In genomic region chr1:52142220-52143153, GRCh38 we compare ENCODE assay signal across 1 cellular context.
TF ChIP-seq lines count a peak whose summit lies in the region.

No MANE protein-coding gene starts in this region.

TF ChIP-seq in HepG2, 621 proteins besides CTCF, POLR2A, EP300 and RAD21 (continued from another document and continues in another):
- TF ChIP-seq KIAA2018 (CRISPR knock-in tag; IDR thresholded peaks at IDR 0.05; ENCODE audit: borderline replicate concordance): no peak
- TF ChIP-seq ZNF777 (CRISPR knock-in tag; IDR thresholded peaks at IDR 0.05): peak; percentile 92
- TF ChIP-seq ZSCAN29 (CRISPR knock-in tag; conservative IDR thresholded peaks at IDR 0.05): no peak
- no peak for TF ChIP-seq SYNCRIP (IDR thresholded peaks at IDR 0.05; ENCODE audit: insufficient read depth, low read depth, low read length)
- TF ChIP-seq ZSCAN22 (CRISPR knock-in tag; IDR thresholded peaks at IDR 0.05): no peak
- TF ChIP-seq HMG20A (CRISPR knock-in tag; IDR thresholded peaks at IDR 0.05; ENCODE audit: borderline replicate concordance): no peak
- TF ChIP-seq STAG1 (CRISPR knock-in tag; IDR thresholded peaks at IDR 0.05): no peak
- no peak for TF ChIP-seq RNF2 (conservative IDR thresholded peaks at IDR 0.05; ENCODE audit: low read depth)
- TF ChIP-seq AGO1 (IDR thresholded peaks at IDR 0.05; ENCODE audit: low read depth, low read length, poor library complexity, severe bottlenecking): no peak
- no peak for TF ChIP-seq THYN1 (CRISPR knock-in tag; IDR thresholded peaks at IDR 0.05; ENCODE audit: borderline replicate concordance, low read depth)
- no peak for TF ChIP-seq FOXK2 (IDR thresholded peaks at IDR 0.05)
- 0 out of 2 replicates have a peak, but pooled peaks have one; percentile 6 for TF ChIP-seq CEBPG (CRISPR knock-in tag; IDR thresholded peaks at IDR 0.05)
- no peak for TF ChIP-seq MYPOP (CRISPR knock-in tag; IDR thresholded peaks at IDR 0.05)
- TF ChIP-seq ZNF564 (CRISPR knock-in tag; IDR thresholded peaks at IDR 0.05): no peak
- no peak for TF ChIP-seq MED1 (CRISPR knock-in tag; IDR thresholded peaks at IDR 0.05)
- no peak for TF ChIP-seq SP4 (CRISPR knock-in tag; IDR thresholded peaks at IDR 0.05)
- TF ChIP-seq RAD51 (IDR thresholded peaks at IDR 0.05; ENCODE audit: borderline replicate concordance): no peak
- no peak for TF ChIP-seq GABPA (IDR thresholded peaks at IDR 0.05; ENCODE audit: low read depth, low read length)
- no peak for TF ChIP-seq GABPA (CRISPR knock-in tag; IDR thresholded peaks at IDR 0.05; ENCODE audit: low read depth)
- no peak for TF ChIP-seq ZFYVE20 (CRISPR knock-in tag; IDR thresholded peaks at IDR 0.05; ENCODE audit: borderline replicate concordance, low read depth)
- no peak for TF ChIP-seq THAP11 (CRISPR knock-in tag; IDR thresholded peaks at IDR 0.05)
- TF ChIP-seq, protein P1, sequence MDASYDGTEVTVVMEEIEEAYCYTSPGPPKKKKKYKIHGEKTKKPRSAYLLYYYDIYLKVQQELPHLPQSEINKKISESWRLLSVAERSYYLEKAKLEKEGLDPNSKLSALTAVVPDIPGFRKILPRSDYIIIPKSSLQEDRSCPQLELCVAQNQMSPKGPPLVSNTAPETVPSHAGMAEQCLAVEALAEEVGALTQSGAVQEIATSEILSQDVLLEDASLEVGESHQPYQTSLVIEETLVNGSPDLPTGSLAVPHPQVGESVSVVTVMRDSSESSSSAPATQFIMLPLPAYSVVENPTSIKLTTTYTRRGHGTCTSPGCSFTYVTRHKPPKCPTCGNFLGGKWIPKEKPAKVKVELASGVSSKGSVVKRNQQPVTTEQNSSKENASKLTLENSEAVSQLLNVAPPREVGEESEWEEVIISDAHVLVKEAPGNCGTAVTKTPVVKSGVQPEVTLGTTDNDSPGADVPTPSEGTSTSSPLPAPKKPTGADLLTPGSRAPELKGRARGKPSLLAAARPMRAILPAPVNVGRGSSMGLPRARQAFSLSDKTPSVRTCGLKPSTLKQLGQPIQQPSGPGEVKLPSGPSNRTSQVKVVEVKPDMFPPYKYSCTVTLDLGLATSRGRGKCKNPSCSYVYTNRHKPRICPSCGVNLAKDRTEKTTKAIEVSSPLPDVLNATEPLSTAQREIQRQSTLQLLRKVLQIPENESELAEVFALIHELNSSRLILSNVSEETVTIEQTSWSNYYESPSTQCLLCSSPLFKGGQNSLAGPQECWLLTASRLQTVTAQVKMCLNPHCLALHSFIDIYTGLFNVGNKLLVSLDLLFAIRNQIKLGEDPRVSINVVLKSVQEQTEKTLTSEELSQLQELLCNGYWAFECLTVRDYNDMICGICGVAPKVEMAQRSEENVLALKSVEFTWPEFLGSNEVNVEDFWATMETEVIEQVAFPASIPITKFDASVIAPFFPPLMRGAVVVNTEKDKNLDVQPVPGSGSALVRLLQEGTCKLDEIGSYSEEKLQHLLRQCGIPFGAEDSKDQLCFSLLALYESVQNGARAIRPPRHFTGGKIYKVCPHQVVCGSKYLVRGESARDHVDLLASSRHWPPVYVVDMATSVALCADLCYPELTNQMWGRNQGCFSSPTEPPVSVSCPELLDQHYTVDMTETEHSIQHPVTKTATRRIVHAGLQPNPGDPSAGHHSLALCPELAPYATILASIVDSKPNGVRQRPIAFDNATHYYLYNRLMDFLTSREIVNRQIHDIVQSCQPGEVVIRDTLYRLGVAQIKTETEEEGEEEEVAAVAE (CRISPR knock-in tag; IDR thresholded peaks at IDR 0.05; ENCODE audit: borderline replicate concordance): no peak
- peak; percentile 75 for TF ChIP-seq KDM2A (CRISPR knock-in tag; IDR thresholded peaks at IDR 0.05; ENCODE audit: borderline replicate concordance, low read depth)
- no peak; the same call in 1 of the 2 replicates for TF ChIP-seq ZIK1 (CRISPR knock-in tag; IDR thresholded peaks at IDR 0.05; ENCODE audit: borderline replicate concordance, low read depth)
- TF ChIP-seq SMYD3 (CRISPR knock-in tag; IDR thresholded peaks at IDR 0.05): no peak
- no peak for TF ChIP-seq ZNF513 (CRISPR knock-in tag; conservative IDR thresholded peaks at IDR 0.05)
- TF ChIP-seq ARID4A (CRISPR knock-in tag; IDR thresholded peaks at IDR 0.05; ENCODE audit: borderline replicate concordance): peak; percentile 48; the same call in 1 of the 2 replicates
- TF ChIP-seq NR2F1 (CRISPR knock-in tag; IDR thresholded peaks at IDR 0.05): no peak
- TF ChIP-seq ZNF251 (CRISPR knock-in tag; IDR thresholded peaks at IDR 0.05): no peak
- TF ChIP-seq, protein P2, sequence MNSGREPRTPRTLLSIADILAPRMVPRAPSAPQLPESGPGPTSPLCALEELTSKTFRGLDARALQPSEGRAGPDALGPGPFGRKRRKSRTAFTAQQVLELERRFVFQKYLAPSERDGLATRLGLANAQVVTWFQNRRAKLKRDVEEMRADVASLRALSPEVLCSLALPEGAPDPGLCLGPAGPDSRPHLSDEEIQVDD (CRISPR knock-in tag; IDR thresholded peaks at IDR 0.05; ENCODE audit: borderline replicate concordance): no peak
- no peak for TF ChIP-seq ZNF101 (CRISPR knock-in tag; IDR thresholded peaks at IDR 0.05; ENCODE audit: borderline replicate concordance, low read depth)
- TF ChIP-seq, protein P3, sequence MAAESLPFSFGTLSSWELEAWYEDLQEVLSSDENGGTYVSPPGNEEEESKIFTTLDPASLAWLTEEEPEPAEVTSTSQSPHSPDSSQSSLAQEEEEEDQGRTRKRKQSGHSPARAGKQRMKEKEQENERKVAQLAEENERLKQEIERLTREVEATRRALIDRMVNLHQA (CRISPR knock-in tag; IDR thresholded peaks at IDR 0.05): no peak
